1 cellular context compared by ENCODE assay signal in the genomic region with DNA sequence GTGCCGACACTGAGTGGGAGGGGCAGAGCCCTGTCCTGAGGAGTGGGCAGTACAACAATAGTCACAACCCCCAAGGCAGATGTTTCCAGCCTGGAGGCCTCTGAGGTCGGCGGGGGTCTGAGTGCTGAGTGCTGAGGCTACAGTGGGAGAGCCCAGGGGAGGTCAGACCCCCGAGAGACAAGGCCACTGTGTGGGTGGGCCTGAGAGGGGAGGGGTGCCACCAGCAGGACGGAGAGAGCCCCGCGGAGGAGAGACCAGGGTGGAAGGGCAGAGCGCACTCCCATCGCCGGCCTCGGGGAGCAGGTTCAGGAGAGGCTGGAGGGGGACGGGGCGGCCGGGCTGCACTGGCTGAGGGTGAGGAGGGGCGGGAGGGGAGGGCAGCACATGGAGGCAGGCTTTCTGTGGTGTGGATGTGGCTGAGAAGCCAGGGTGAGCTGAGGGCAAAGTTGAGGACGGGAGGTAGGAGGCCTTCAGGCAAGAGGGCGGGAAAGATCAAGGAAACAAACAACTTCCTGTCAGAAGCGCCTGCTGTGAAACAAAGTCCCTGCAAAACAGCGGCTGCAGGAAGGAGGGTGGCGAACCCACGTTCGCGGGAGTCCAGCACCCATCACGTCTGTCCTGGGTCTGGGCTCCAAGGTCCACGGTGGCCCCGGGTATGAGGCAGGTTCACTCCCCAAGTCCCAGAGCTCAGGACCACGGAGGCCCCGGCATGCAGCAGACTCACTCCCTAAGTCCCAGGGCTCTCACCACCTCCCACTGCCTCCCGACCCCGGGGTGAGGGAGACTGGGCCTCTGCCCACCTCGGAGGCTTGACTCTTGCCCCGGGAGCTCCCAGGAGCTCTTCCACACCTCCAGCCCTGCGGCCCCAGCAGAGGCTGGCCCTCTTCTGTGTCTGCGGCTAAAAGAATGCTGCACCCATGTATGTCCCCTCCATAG.
TF ChIP-seq lines count a peak whose summit lies in the region.

No MANE protein-coding gene starts in this region.

TF ChIP-seq in HepG2, 621 proteins besides CTCF, POLR2A, EP300 and RAD21 (continued from another document and continues in another):
- TF ChIP-seq, protein P1, sequence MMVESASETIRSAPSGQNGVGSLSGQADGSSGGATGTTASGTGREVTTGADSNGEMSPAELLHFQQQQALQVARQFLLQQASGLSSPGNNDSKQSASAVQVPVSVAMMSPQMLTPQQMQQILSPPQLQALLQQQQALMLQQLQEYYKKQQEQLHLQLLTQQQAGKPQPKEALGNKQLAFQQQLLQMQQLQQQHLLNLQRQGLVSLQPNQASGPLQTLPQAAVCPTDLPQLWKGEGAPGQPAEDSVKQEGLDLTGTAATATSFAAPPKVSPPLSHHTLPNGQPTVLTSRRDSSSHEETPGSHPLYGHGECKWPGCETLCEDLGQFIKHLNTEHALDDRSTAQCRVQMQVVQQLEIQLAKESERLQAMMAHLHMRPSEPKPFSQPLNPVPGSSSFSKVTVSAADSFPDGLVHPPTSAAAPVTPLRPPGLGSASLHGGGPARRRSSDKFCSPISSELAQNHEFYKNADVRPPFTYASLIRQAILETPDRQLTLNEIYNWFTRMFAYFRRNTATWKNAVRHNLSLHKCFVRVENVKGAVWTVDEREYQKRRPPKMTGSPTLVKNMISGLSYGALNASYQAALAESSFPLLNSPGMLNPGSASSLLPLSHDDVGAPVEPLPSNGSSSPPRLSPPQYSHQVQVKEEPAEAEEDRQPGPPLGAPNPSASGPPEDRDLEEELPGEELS (CRISPR knock-in tag; IDR thresholded peaks at IDR 0.05), result peak; percentile 36; the same call in 1 of the 2 replicates
- TF ChIP-seq NCOA1 (CRISPR knock-in tag; IDR thresholded peaks at IDR 0.05) (no peak), SP5 (CRISPR knock-in tag; IDR thresholded peaks at IDR 0.05; ENCODE audit: borderline replicate concordance, low read depth) (peak; percentile 41; the same call in 1 of the 2 replicates), SYNCRIP (IDR thresholded peaks at IDR 0.05; ENCODE audit: insufficient read depth, low read depth, low read length) (no peak), ZBTB42 (CRISPR knock-in tag; IDR thresholded peaks at IDR 0.05) (no peak), RELA (CRISPR knock-in tag; IDR thresholded peaks at IDR 0.05) (no peak), SALL1 (CRISPR knock-in tag; IDR thresholded peaks at IDR 0.05) (0 out of 2 replicates have a peak, but pooled peaks have one; percentile 35), MZF1 (CRISPR knock-in tag; IDR thresholded peaks at IDR 0.05; ENCODE audit: borderline replicate concordance) (no peak), ZNF558 (CRISPR knock-in tag; IDR thresholded peaks at IDR 0.05; ENCODE audit: borderline replicate concordance) (no peak), PAXIP1 (CRISPR knock-in tag; conservative IDR thresholded peaks at IDR 0.05) (peak; percentile 50), TCF12 (IDR thresholded peaks at IDR 0.05) (no peak), TCF12 (CRISPR knock-in tag; IDR thresholded peaks at IDR 0.05) (no peak), SIX4 (CRISPR knock-in tag; IDR thresholded peaks at IDR 0.05) (no peak), ZNF383 (CRISPR knock-in tag; IDR thresholded peaks at IDR 0.05; ENCODE audit: borderline replicate concordance) (no peak), ZFP36L1 (CRISPR knock-in tag; IDR thresholded peaks at IDR 0.05) (no peak), ZFY (CRISPR knock-in tag; IDR thresholded peaks at IDR 0.05) (no peak), MAZ (IDR thresholded peaks at IDR 0.05; ENCODE audit: borderline replicate concordance, low read depth, low read length) (no peak), MAZ (CRISPR knock-in tag; IDR thresholded peaks at IDR 0.05; ENCODE audit: low read depth) (no peak), CENPT (CRISPR knock-in tag; IDR thresholded peaks at IDR 0.05; ENCODE audit: low read depth) (no peak), EEA1 (CRISPR knock-in tag; IDR thresholded peaks at IDR 0.05; ENCODE audit: borderline replicate concordance) (no peak), ETV5 (CRISPR knock-in tag; IDR thresholded peaks at IDR 0.05; ENCODE audit: borderline replicate concordance) (peak; percentile 33; the same call in 1 of the 2 replicates), MAFG (CRISPR knock-in tag; IDR thresholded peaks at IDR 0.05) (no peak), ARHGAP35 (CRISPR knock-in tag; IDR thresholded peaks at IDR 0.05; ENCODE audit: borderline replicate concordance) (no peak), ZNF773 (CRISPR knock-in tag; IDR thresholded peaks at IDR 0.05; ENCODE audit: borderline replicate concordance) (no peak), ZNF788 (CRISPR knock-in tag; IDR thresholded peaks at IDR 0.05; ENCODE audit: borderline replicate concordance) (0 out of 2 replicates have a peak, but pooled peaks have one; percentile 24), RXRB (CRISPR knock-in tag; IDR thresholded peaks at IDR 0.05; ENCODE audit: borderline replicate concordance) (peak; percentile 33; the same call in 1 of the 2 replicates), KDM6A (CRISPR knock-in tag; IDR thresholded peaks at IDR 0.05; ENCODE audit: low read depth) (no peak), GABPB1 (CRISPR knock-in tag; IDR thresholded peaks at IDR 0.05) (peak; percentile 46)
- TF ChIP-seq, protein P2, sequence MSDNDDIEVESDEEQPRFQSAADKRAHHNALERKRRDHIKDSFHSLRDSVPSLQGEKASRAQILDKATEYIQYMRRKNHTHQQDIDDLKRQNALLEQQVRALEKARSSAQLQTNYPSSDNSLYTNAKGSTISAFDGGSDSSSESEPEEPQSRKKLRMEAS (IDR thresholded peaks at IDR 0.05), result peak; percentile 60
- TF ChIP-seq, protein P3, sequence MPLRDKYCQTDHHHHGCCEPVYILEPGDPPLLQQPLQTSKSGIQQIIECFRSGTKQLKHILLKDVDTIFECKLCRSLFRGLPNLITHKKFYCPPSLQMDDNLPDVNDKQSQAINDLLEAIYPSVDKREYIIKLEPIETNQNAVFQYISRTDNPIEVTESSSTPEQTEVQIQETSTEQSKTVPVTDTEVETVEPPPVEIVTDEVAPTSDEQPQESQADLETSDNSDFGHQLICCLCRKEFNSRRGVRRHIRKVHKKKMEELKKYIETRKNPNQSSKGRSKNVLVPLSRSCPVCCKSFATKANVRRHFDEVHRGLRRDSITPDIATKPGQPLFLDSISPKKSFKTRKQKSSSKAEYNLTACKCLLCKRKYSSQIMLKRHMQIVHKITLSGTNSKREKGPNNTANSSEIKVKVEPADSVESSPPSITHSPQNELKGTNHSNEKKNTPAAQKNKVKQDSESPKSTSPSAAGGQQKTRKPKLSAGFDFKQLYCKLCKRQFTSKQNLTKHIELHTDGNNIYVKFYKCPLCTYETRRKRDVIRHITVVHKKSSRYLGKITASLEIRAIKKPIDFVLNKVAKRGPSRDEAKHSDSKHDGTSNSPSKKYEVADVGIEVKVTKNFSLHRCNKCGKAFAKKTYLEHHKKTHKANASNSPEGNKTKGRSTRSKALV (CRISPR knock-in tag; IDR thresholded peaks at IDR 0.05), result no peak
- TF ChIP-seq, protein P4, sequence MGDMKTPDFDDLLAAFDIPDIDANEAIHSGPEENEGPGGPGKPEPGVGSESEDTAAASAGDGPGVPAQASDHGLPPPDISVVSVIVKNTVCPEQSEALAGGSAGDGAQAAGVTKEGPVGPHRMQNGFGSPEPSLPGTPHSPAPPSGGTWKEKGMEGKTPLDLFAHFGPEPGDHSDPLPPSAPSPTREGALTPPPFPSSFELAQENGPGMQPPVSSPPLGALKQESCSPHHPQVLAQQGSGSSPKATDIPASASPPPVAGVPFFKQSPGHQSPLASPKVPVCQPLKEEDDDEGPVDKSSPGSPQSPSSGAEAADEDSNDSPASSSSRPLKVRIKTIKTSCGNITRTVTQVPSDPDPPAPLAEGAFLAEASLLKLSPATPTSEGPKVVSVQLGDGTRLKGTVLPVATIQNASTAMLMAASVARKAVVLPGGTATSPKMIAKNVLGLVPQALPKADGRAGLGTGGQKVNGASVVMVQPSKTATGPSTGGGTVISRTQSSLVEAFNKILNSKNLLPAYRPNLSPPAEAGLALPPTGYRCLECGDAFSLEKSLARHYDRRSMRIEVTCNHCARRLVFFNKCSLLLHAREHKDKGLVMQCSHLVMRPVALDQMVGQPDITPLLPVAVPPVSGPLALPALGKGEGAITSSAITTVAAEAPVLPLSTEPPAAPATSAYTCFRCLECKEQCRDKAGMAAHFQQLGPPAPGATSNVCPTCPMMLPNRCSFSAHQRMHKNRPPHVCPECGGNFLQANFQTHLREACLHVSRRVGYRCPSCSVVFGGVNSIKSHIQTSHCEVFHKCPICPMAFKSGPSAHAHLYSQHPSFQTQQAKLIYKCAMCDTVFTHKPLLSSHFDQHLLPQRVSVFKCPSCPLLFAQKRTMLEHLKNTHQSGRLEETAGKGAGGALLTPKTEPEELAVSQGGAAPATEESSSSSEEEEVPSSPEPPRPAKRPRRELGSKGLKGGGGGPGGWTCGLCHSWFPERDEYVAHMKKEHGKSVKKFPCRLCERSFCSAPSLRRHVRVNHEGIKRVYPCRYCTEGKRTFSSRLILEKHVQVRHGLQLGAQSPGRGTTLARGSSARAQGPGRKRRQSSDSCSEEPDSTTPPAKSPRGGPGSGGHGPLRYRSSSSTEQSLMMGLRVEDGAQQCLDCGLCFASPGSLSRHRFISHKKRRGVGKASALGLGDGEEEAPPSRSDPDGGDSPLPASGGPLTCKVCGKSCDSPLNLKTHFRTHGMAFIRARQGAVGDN (CRISPR knock-in tag; IDR thresholded peaks at IDR 0.05), result peak; percentile 54
- TF ChIP-seq, protein P5, sequence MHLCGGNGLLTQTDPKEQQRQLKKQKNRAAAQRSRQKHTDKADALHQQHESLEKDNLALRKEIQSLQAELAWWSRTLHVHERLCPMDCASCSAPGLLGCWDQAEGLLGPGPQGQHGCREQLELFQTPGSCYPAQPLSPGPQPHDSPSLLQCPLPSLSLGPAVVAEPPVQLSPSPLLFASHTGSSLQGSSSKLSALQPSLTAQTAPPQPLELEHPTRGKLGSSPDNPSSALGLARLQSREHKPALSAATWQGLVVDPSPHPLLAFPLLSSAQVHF (CRISPR knock-in tag; IDR thresholded peaks at IDR 0.05), result no peak
- TF ChIP-seq, protein P6, sequence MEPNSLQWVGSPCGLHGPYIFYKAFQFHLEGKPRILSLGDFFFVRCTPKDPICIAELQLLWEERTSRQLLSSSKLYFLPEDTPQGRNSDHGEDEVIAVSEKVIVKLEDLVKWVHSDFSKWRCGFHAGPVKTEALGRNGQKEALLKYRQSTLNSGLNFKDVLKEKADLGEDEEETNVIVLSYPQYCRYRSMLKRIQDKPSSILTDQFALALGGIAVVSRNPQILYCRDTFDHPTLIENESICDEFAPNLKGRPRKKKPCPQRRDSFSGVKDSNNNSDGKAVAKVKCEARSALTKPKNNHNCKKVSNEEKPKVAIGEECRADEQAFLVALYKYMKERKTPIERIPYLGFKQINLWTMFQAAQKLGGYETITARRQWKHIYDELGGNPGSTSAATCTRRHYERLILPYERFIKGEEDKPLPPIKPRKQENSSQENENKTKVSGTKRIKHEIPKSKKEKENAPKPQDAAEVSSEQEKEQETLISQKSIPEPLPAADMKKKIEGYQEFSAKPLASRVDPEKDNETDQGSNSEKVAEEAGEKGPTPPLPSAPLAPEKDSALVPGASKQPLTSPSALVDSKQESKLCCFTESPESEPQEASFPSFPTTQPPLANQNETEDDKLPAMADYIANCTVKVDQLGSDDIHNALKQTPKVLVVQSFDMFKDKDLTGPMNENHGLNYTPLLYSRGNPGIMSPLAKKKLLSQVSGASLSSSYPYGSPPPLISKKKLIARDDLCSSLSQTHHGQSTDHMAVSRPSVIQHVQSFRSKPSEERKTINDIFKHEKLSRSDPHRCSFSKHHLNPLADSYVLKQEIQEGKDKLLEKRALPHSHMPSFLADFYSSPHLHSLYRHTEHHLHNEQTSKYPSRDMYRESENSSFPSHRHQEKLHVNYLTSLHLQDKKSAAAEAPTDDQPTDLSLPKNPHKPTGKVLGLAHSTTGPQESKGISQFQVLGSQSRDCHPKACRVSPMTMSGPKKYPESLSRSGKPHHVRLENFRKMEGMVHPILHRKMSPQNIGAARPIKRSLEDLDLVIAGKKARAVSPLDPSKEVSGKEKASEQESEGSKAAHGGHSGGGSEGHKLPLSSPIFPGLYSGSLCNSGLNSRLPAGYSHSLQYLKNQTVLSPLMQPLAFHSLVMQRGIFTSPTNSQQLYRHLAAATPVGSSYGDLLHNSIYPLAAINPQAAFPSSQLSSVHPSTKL (CRISPR knock-in tag; IDR thresholded peaks at IDR 0.05), result no peak
- TF ChIP-seq, protein P7, sequence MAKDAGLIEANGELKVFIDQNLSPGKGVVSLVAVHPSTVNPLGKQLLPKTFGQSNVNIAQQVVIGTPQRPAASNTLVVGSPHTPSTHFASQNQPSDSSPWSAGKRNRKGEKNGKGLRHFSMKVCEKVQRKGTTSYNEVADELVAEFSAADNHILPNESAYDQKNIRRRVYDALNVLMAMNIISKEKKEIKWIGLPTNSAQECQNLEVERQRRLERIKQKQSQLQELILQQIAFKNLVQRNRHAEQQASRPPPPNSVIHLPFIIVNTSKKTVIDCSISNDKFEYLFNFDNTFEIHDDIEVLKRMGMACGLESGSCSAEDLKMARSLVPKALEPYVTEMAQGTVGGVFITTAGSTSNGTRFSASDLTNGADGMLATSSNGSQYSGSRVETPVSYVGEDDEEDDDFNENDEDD (CRISPR knock-in tag; IDR thresholded peaks at IDR 0.05; ENCODE audit: borderline replicate concordance), result peak; percentile 65; the same call in 1 of the 2 replicates
